1 cellular context compared by ENCODE assay signal in the genomic region with DNA sequence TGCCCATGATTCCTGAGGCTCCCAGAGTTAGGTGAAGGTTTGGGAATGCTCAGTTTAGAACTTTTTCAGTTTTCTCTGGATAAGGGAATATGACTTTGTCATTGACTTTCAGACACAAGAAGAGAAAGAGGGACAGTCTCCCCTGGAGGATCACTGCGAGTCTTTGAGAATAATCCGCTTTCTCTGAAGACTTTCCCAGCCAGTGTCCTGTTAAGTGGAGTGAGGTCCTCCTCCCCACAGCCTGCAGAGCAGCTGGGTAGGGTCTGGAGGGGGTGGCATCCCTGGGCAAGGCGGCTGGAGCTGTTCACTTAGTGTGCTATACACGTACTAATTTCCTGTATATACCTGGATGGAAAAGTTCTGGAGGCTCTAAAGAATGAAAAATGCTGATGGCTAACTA.
TF ChIP-seq lines count a peak whose summit lies in the region.

No MANE protein-coding gene starts in this region.

TF ChIP-seq in WTC11, 78 proteins besides CTCF, POLR2A, EP300 and RAD21 (continued from another document):
- TF ChIP-seq ESRRA (CRISPR knock-in tag; IDR thresholded peaks at IDR 0.05; ENCODE audit: borderline replicate concordance) (no peak), ZNF263 (CRISPR knock-in tag; IDR thresholded peaks at IDR 0.05; ENCODE audit: low read depth) (no peak), CBFB (CRISPR knock-in tag; IDR thresholded peaks at IDR 0.05; ENCODE audit: low read depth) (no peak), TEAD1 (CRISPR knock-in tag; IDR thresholded peaks at IDR 0.05) (no peak), MYBL2 (CRISPR knock-in tag; IDR thresholded peaks at IDR 0.05) (no peak), CREB1 (CRISPR knock-in tag; IDR thresholded peaks at IDR 0.05) (no peak), ZNF219 (CRISPR knock-in tag; IDR thresholded peaks at IDR 0.05; ENCODE audit: borderline replicate concordance) (no peak)
- TF ChIP-seq, protein P1, sequence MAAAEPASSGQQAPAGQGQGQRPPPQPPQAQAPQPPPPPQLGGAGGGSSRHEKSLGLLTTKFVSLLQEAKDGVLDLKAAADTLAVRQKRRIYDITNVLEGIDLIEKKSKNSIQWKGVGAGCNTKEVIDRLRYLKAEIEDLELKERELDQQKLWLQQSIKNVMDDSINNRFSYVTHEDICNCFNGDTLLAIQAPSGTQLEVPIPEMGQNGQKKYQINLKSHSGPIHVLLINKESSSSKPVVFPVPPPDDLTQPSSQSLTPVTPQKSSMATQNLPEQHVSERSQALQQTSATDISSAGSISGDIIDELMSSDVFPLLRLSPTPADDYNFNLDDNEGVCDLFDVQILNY (CRISPR knock-in tag; IDR thresholded peaks at IDR 0.05), result no peak
TF ChIP-seq in WTC11: peak in this region for 0.
